Comparison of ENCODE assay signal across 17 cellular contexts in genomic region chr1:71228727-71229371, GRCh38.
DNase-seq lines count a peak whose midpoint lies in the region; ATAC-seq and TF ChIP-seq lines count a peak whose summit lies in the region.
"Had no signal": no experiment of that assay in that cellular context is flagged by ENCODE, and none has a peak within 500 bp of the region (broad histone marks: within the 10 kb centered on the region; RNA-seq: fewer than 3 reads in every experiment).

No MANE protein-coding gene starts in this region.

- TF ChIP-seq CTCF in right atrium auricular region (IDR thresholded peaks at IDR 0.05) (no peak), glutamatergic neuron (IDR thresholded peaks at IDR 0.05; ENCODE audit: partially characterized antibody, unreplicated experiment) (no peak)

- H3K27ac ChIP-seq in right atrium auricular region, result no peak overlapping the region
- H3K27ac ChIP-seq: colonic mucosa, SJSA1 had no signal

- H3K36me3 ChIP-seq in right atrium auricular region, result no peaks in the 10 kb centered on the region
- H3K36me3 ChIP-seq: colonic mucosa, SJSA1 had no signal

- no peaks in the 10 kb centered on the region for H3K27me3 ChIP-seq in right atrium auricular region
- H3K27me3 ChIP-seq: colonic mucosa, SJSA1 had no signal

- H3K4me1 Mint-ChIP-seq in glutamatergic neuron (ENCODE audit: low read depth, unreplicated experiment), result peaks cover 28% of the 10 kb centered on the region
- H3K4me1 Mint-ChIP-seq: stimulated activated memory B cell treated with anti-CD40 and anti-IgM and Interleukin-4, amounts not matched to agents 10 μg/mL and 1 μg/mL and 100 μg/mL, for 72 hours had no signal

- DNase-seq in Right ventricle myocardium superior (no peak), right atrium auricular region (ENCODE audit: low spot score) (no peak), NCI-H69 (lab: John Stamatoyannopoulos, UW) (peak; percentile 72), glutamatergic neuron (peak; percentile 33), retina (peak; percentile 15), EL (no peak)
- DNase-seq: CD8-positive, alpha-beta T cell; colonic mucosa; NCI-H1048; NCI-H2107; NCI-H510A; occipital lobe; T-helper 1 cell had no signal

- H3K4me3 ChIP-seq in right atrium auricular region, result no peak overlapping the region
- H3K4me3 ChIP-seq: colonic mucosa, SJSA1 had no signal

- H3K4me3 Mint-ChIP-seq in glutamatergic neuron (ENCODE audit: unreplicated experiment), result peak overlapping the region; percentile 22
- H3K4me3 Mint-ChIP-seq: CD8-positive, alpha-beta T cell; stimulated activated memory B cell treated with anti-CD40 and anti-IgM and Interleukin-4, amounts not matched to agents 10 μg/mL and 1 μg/mL and 100 μg/mL, for 72 hours had no signal

- peaks cover 2% of the 10 kb centered on the region for H3K9me3 Mint-ChIP-seq in glutamatergic neuron (ENCODE audit: unreplicated experiment)
- H3K9me3 Mint-ChIP-seq: stimulated activated memory B cell treated with anti-CD40 and anti-IgM and Interleukin-4, amounts not matched to agents 10 μg/mL and 1 μg/mL and 100 μg/mL, for 72 hours had no signal

- intact Hi-C loops in Right ventricle myocardium superior (cut with DNase I), result no loop called here

- no peaks in the 10 kb centered on the region for H3K36me3 Mint-ChIP-seq in glutamatergic neuron (ENCODE audit: unreplicated experiment)
- H3K36me3 Mint-ChIP-seq: CD8-positive, alpha-beta T cell; stimulated activated memory B cell treated with anti-CD40 and anti-IgM and Interleukin-4, amounts not matched to agents 10 μg/mL and 1 μg/mL and 100 μg/mL, for 72 hours had no signal

- peak; percentile 71 for ATAC-seq in Right ventricle myocardium superior (ENCODE audit: poor library complexity)
- ATAC-seq in GM19463 (IDR thresholded peaks at IDR 0.05; ENCODE audit: unreplicated experiment), result no peak
- ATAC-seq in GM21737 (IDR thresholded peaks at IDR 0.05; ENCODE audit: unreplicated experiment), result no peak
- ATAC-seq: CD8-positive, alpha-beta T cell; stimulated activated memory B cell treated with anti-CD40 and anti-IgM and Interleukin-4, amounts not matched to agents 10 μg/mL and 1 μg/mL and 100 μg/mL, for 72 hours had no signal

- H3K27ac Mint-ChIP-seq in glutamatergic neuron (ENCODE audit: unreplicated experiment), result peak overlapping the region; percentile 60
- H3K27ac Mint-ChIP-seq: CD8-positive, alpha-beta T cell; stimulated activated memory B cell treated with anti-CD40 and anti-IgM and Interleukin-4, amounts not matched to agents 10 μg/mL and 1 μg/mL and 100 μg/mL, for 72 hours had no signal

- peaks cover 2% of the 10 kb centered on the region for H3K27me3 Mint-ChIP-seq in glutamatergic neuron (ENCODE audit: unreplicated experiment)
- H3K27me3 Mint-ChIP-seq: stimulated activated memory B cell treated with anti-CD40 and anti-IgM and Interleukin-4, amounts not matched to agents 10 μg/mL and 1 μg/mL and 100 μg/mL, for 72 hours had no signal

- H3K9me3 ChIP-seq in right atrium auricular region, result no peaks in the 10 kb centered on the region
- H3K9me3 ChIP-seq: colonic mucosa, SJSA1 had no signal

- no peaks in the 10 kb centered on the region for H3K4me1 ChIP-seq in right atrium auricular region
- H3K4me1 ChIP-seq: colonic mucosa had no signal

Comparison
In these comparisons a context has a peak if more than half of its experiments do, and no peak if none do; other contexts are left out.
1. DNase-seq: peak in NCI-H69 (single experiment), glutamatergic neuron (single experiment) and retina (single experiment); none in Right ventricle myocardium superior (single experiment), right atrium auricular region (single experiment) and EL (single experiment).